In the genomic region with DNA sequence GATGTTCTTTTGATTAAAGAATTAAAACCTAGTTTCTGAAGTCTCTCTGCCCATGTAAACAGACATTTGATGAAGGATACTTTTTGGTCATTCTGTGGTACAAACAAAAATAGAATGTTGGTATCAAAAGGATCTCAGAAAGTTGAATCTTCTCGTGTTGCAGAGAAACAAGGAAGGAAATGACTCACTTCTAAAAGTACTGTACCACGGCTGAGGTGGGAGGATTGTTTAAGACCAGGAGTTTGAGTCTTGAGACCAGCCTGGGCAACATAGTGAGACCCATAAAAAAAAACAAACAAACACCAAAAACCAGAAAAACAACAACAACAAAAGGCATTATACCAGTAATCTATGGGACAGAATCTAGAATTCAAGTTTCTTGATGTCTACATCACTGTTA, we compare ENCODE assay signal across 19 cellular contexts.
DNase-seq lines count a peak whose midpoint lies in the region; ATAC-seq and TF ChIP-seq lines count a peak whose summit lies in the region.
"Had no signal": no experiment of that assay in that cellular context is flagged by ENCODE, and none has a peak within 500 bp of the region (broad histone marks: within the 10 kb centered on the region; RNA-seq: fewer than 3 reads in every experiment).

No MANE protein-coding gene starts in this region.

- DNase-seq in HT1080 (ENCODE audit: low read depth) = peak; percentile 64
- peak; percentile 1 for DNase-seq in OCI-M1 (lab: John Stamatoyannopoulos, UW)
- peak; percentile 49 for DNase-seq in epithelial cell of esophagus (ENCODE audit: low read depth)
- DNase-seq in activated naive CD8-positive, alpha-beta T cell treated with anti-CD3 and anti-CD28 coated beads for 36 hours = no peak
- no peak for DNase-seq in medulla oblongata (ENCODE audit: extremely low spot score)
- no peak for DNase-seq in omental fat pad (ENCODE audit: low spot score)
- no peak for DNase-seq in NCI-H146 (lab: John Stamatoyannopoulos, UW)
- DNase-seq: activated B cell treated with CpG ODN at 0.5 μM for 24 hours, GDM1, GOT3, left lung, mucosa of descending colon, NCI-H1436 treated with DMSO at 0.1 percent for 48 hours, NCI-H2227 treated with DMSO at 0.1 percent for 48 hours had no signal

- H3K27ac Mint-ChIP-seq in activated naive CD8-positive, alpha-beta T cell treated with anti-CD3 and anti-CD28 coated beads for 36 hours = no peak overlapping the region
- H3K27ac Mint-ChIP-seq: activated B cell treated with CpG ODN at 0.5 μM for 24 hours; stimulated activated effector memory CD8-positive, alpha-beta T cell treated with anti-CD3 and anti-CD28 coated beads, Interleukin-12 subunit alpha, Interleukin-12 subunit beta, amount 100 ng/mL, for 72 hours had no signal

- H3K27me3 Mint-ChIP-seq in activated naive CD8-positive, alpha-beta T cell treated with anti-CD3 and anti-CD28 coated beads for 36 hours = peaks cover 4% of the 10 kb centered on the region
- H3K27me3 Mint-ChIP-seq: activated B cell treated with CpG ODN at 0.5 μM for 24 hours had no signal

- no peaks in the 10 kb centered on the region for H3K9me3 Mint-ChIP-seq in activated naive CD8-positive, alpha-beta T cell treated with anti-CD3 and anti-CD28 coated beads for 36 hours
- H3K9me3 Mint-ChIP-seq: activated B cell treated with CpG ODN at 0.5 μM for 24 hours; stimulated activated effector memory CD8-positive, alpha-beta T cell treated with anti-CD3 and anti-CD28 coated beads, Interleukin-12 subunit alpha, Interleukin-12 subunit beta, amount 100 ng/mL, for 72 hours had no signal

- H3K4me3 ChIP-seq in epithelial cell of esophagus (ENCODE audit: low read length) = no peak overlapping the region
- H3K4me3 ChIP-seq: cardiac muscle cell, left lung, mucosa of descending colon, thoracic aorta had no signal

- ATAC-seq in GM18498 (IDR thresholded peaks at IDR 0.05; ENCODE audit: unreplicated experiment) (peak; percentile 40), omental fat pad (ENCODE audit: low FRiP score) (no peak)
- ATAC-seq: esophagus mucosa; mucosa of descending colon; stimulated activated effector memory CD8-positive, alpha-beta T cell treated with anti-CD3 and anti-CD28 coated beads, Interleukin-12 subunit alpha, Interleukin-12 subunit beta, amount 100 ng/mL, for 72 hours had no signal

- no peak overlapping the region for H3K4me3 Mint-ChIP-seq in activated naive CD8-positive, alpha-beta T cell treated with anti-CD3 and anti-CD28 coated beads for 36 hours
- H3K4me3 Mint-ChIP-seq: activated B cell treated with CpG ODN at 0.5 μM for 24 hours; stimulated activated effector memory CD8-positive, alpha-beta T cell treated with anti-CD3 and anti-CD28 coated beads, Interleukin-12 subunit alpha, Interleukin-12 subunit beta, amount 100 ng/mL, for 72 hours had no signal

- TF ChIP-seq CTCF in epithelial cell of esophagus (IDR thresholded peaks at IDR 0.05; ENCODE audit: insufficient read depth, low read depth, low read length, missing control alignments) (no peak), omental fat pad (IDR thresholded peaks at IDR 0.05) (no peak)

- peaks cover 3% of the 10 kb centered on the region for H3K4me1 Mint-ChIP-seq in activated naive CD8-positive, alpha-beta T cell treated with anti-CD3 and anti-CD28 coated beads for 36 hours
- H3K4me1 Mint-ChIP-seq: activated B cell treated with CpG ODN at 0.5 μM for 24 hours; stimulated activated effector memory CD8-positive, alpha-beta T cell treated with anti-CD3 and anti-CD28 coated beads, Interleukin-12 subunit alpha, Interleukin-12 subunit beta, amount 100 ng/mL, for 72 hours had no signal

- H3K36me3 Mint-ChIP-seq in activated naive CD8-positive, alpha-beta T cell treated with anti-CD3 and anti-CD28 coated beads for 36 hours = no peaks in the 10 kb centered on the region
- H3K36me3 Mint-ChIP-seq: stimulated activated effector memory CD8-positive, alpha-beta T cell treated with anti-CD3 and anti-CD28 coated beads, Interleukin-12 subunit alpha, Interleukin-12 subunit beta, amount 100 ng/mL, for 72 hours had no signal

Comparison
In these comparisons a context has a peak if more than half of its experiments do, and no peak if none do; other contexts are left out.
1. DNase-seq: peak in HT1080 (single experiment), OCI-M1 (single experiment) and epithelial cell of esophagus (single experiment); none in activated naive CD8-positive, alpha-beta T cell treated with anti-CD3 and anti-CD28 coated beads for 36 hours (single experiment), medulla oblongata (single experiment), omental fat pad (single experiment) and NCI-H146 (single experiment).